8 cellular contexts compared by ENCODE assay signal in the genomic region with DNA sequence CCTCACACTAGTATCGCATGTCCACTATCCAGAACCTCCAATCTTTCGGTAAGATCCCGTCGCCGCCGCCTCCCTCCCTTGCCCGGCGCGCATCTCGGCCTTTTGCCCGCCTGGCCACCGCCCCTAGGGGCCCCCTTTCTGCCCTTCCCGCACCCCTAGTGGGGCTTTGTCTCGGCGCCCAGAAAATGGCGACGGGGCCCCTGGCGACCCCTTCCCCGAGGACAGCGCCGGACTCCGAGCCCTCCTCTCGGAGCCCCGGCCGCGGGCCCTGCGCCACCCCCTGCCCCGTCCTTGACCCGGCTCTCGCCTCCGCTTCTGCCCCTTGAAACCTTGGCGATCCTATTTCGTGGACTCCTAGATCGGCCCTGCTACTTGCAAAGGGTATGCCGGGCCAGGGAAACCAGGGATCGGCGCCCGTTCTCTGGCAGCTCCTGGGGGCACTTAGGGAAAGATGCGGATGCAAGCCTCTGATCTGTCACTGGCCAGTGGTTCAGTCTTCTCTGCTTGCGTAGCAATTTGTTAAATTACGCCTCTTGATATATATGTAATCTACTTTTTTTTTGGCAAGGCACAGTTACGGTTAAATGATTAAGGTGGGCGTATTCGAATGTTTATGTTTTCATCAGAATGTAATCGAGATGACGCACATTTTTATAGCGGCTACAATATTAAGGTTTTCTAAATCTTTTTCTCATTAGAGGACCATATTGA. TPM values are rescaled to one million over a fixed set of nuclear protein-coding genes. Genes with fewer than 3 reads are reported as not detected.
DNase-seq lines count a peak whose midpoint lies in the region; ATAC-seq and TF ChIP-seq lines count a peak whose summit lies in the region.

No MANE protein-coding gene starts in this region.

- POLR2A ChIA-PET in CD4-positive, alpha-beta memory T cell (lab: Charles Lee; ENCODE audit: partially characterized antibody), result interaction anchor here (1.0 to 3.6 kb wide), 9 partner anchors 10 to 1652 kb away, joined by 3 to 17 read pairs (median 6); a partner anchor contains a TSS

- H3K4me3 Mint-ChIP-seq in CD4-positive, alpha-beta memory T cell, result peak overlapping the region; percentile 98 to 100 (median 100)
- peak overlapping the region; percentile 99 for H3K4me3 Mint-ChIP-seq in T-helper 17 cell

- no peaks in the 10 kb centered on the region for H3K9me3 ChIP-seq in CD4-positive, alpha-beta memory T cell (ENCODE audit: control insufficient read depth in 1 of 2, low read length in 2 of 2)
- H3K9me3 ChIP-seq in T-helper 17 cell (ENCODE audit: control insufficient read depth, low read length, poor library complexity, severe bottlenecking) (no peaks in the 10 kb centered on the region), left lung (no peaks in the 10 kb centered on the region)

- peaks cover 11 to 49% of the 10 kb centered on the region in 2 donors for H3K36me3 Mint-ChIP-seq in CD4-positive, alpha-beta memory T cell
- peaks cover 6% of the 10 kb centered on the region for H3K36me3 Mint-ChIP-seq in T-helper 17 cell (ENCODE audit: low read depth)

- peak overlapping the region; percentile 95 for H3K27ac ChIP-seq in CD4-positive, alpha-beta memory T cell (ENCODE audit: low read depth, low read length)
- H3K27ac ChIP-seq in left lung, result peak overlapping the region; percentile 92 to 95

- ATAC-seq in GM19328 (IDR thresholded peaks at IDR 0.05; ENCODE audit: unreplicated experiment) (peak; percentile 23), HG03378 (IDR thresholded peaks at IDR 0.05; ENCODE audit: unreplicated experiment) (peak; percentile 23), T-helper 17 cell (peak; percentile 17), left lung (peak; percentile 54)

- H3K27me3 ChIP-seq in CD4-positive, alpha-beta memory T cell (ENCODE audit: insufficient read depth, low read length), result no peaks in the 10 kb centered on the region
- no peaks in the 10 kb centered on the region for H3K27me3 ChIP-seq in left lung

- H3K9me3 Mint-ChIP-seq in CD4-positive, alpha-beta memory T cell, result no peaks in the 10 kb centered on the region

- peak overlapping the region; percentile 99 to 100 (median 100) for H3K27ac Mint-ChIP-seq in CD4-positive, alpha-beta memory T cell
- peak overlapping the region; percentile 100 for H3K27ac Mint-ChIP-seq in T-helper 17 cell

- peak; percentile 29 to 50 (median 39) for DNase-seq in CD4-positive, alpha-beta memory T cell
- DNase-seq in T-helper 17 cell, result peak in 2 of 3 donors; percentile 7 to 12
- peak; percentile 49 for DNase-seq in dedifferentiated amniotic fluid mesenchymal stem cell (ENCODE audit: extremely low spot score)
- DNase-seq in left lung, result peak; percentile 63 to 90
- peak; percentile 58 for DNase-seq in stimulated activated CD8-positive, alpha-beta memory T cell treated with anti-CD3 and anti-CD28 coated beads, Interleukin-4, amount 100 ng/mL, for 48 hours
- no peak for DNase-seq in T-helper 9 cell

- no peaks in the 10 kb centered on the region for H3K27me3 Mint-ChIP-seq in CD4-positive, alpha-beta memory T cell
- H3K27me3 Mint-ChIP-seq in T-helper 17 cell, result no peaks in the 10 kb centered on the region

- H3K4me1 ChIP-seq in CD4-positive, alpha-beta memory T cell (ENCODE audit: insufficient read depth, low read length), result peaks cover 32% of the 10 kb centered on the region
- H3K4me1 ChIP-seq in left lung, result peaks cover 6 to 53% of the 10 kb centered on the region in 2 donors

- H3K4me1 Mint-ChIP-seq in CD4-positive, alpha-beta memory T cell, result peaks cover 13 to 48% (median 25%) of the 10 kb centered on the region in 4 donors
- peaks cover 15% of the 10 kb centered on the region for H3K4me1 Mint-ChIP-seq in T-helper 17 cell

- H3K4me3 ChIP-seq in CD4-positive, alpha-beta memory T cell (ENCODE audit: low read length in 2 of 2), result peak overlapping the region; percentile 68 to 77
- peak overlapping the region; percentile 74 to 86 for H3K4me3 ChIP-seq in left lung

- intact Hi-C loops in CD4-positive, alpha-beta memory T cell (cut with micrococcal nuclease), result loop anchor here (1.0 to 10.0 kb wide), 9 partner anchors 143 to 1652 kb away; a partner anchor contains a TSS
- intact Hi-C loops in left lung (cut with DNase I), result no loop called here

- TF ChIP-seq CTCF in left lung (IDR thresholded peaks at IDR 0.05), result no peak

- peaks cover 33% of the 10 kb centered on the region for H3K36me3 ChIP-seq in CD4-positive, alpha-beta memory T cell (ENCODE audit: insufficient read depth, low read length)
- peaks cover 0 to 34% of the 10 kb centered on the region in 2 donors for H3K36me3 ChIP-seq in left lung

- CTCF ChIA-PET in CD4-positive, alpha-beta memory T cell (lab: Charles Lee; ENCODE audit: partially characterized antibody), result interaction anchor here (3.9 kb wide), 1 partner anchor 119 kb away, joined by 35 read pairs; no protein-coding TSS in a partner anchor

RNA-seq across cellular contexts. Expression of a gene that starts 0.6 kb away (rescaled TPM):
- total RNA-seq in CD4-positive, alpha-beta memory T cell, result 10 to 100 TPM; 61.2 TPM
- 10 to 100 TPM; 36.5 to 59.1 TPM for polyA plus RNA-seq in CD4-positive, alpha-beta memory T cell
- total RNA-seq in T-helper 17 cell (10 to 100 TPM; 55.4 to 62.1 TPM), left lung (10 to 100 TPM; 37.7 to 54.0 TPM)
